Comparison of ENCODE assay signal across 1 cellular context in the genomic region with DNA sequence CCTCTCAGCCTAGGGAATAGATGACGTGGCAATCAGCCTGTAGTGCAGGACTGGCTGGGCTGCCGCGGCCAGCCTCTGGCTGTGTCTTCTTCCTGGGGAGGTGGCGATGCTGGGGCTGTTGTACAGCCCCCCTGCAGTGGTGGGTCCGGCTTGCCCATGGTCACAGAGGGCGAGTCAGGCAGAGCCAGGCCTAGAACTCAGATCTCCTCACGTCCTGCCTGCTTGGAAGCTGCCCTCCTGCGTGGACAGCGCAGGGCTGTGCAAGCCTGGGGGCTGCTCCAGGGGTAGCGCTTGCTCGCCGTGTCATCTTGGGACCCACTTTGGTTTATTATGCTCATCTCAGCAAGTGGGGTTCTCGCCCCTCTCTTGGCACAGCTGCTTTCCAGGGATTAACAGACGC.
TF ChIP-seq lines count a peak whose summit lies in the region.

No MANE protein-coding gene starts in this region.

TF ChIP-seq in WTC11, 78 proteins besides CTCF, POLR2A, EP300 and RAD21 (continued from another document):
- TF ChIP-seq ATF6 (CRISPR knock-in tag; IDR thresholded peaks at IDR 0.05) (no peak), OVOL2 (CRISPR knock-in tag; IDR thresholded peaks at IDR 0.05; ENCODE audit: borderline replicate concordance) (no peak)
